20 cellular contexts compared by ENCODE assay signal in the genomic region with DNA sequence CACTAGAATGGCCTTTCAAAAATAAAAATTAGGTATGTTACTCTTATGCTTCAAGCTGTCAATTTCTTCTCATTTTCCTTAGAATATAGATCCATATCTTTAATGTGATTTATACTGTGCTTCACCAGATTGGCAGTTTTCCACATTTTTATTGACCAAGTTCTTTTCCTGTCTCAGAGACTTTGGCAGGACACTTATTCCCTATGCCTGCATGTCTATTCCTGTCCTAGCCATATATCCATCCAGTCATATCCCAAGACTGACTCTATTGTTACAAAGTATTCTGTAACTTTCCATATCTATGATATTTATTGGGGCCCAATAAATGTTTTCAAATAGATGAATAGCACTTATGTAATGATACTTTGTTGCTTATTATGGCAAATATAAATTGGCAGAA.
DNase-seq lines count a peak whose midpoint lies in the region; TF ChIP-seq lines count a peak whose summit lies in the region.
"Had no signal": no experiment of that assay in that cellular context is flagged by ENCODE, and none has a peak within 500 bp of the region (broad histone marks: within the 10 kb centered on the region; RNA-seq: fewer than 3 reads in every experiment).

No MANE protein-coding gene starts in this region.

- H3K36me3 ChIP-seq in mammary epithelial cell (ENCODE audit: insufficient read depth, low read length): no peaks in the 10 kb centered on the region
- H3K36me3 ChIP-seq: BE2C; BLaER1 treated with 17β-estradiol and CSF1 and Interleukin-3, amounts not matched to agents 10 nM and 100 nM had no signal

- CTCF ChIA-PET in mammary epithelial cell (lab: Charles Lee; ENCODE audit: low non-redundant PET): no interaction called here

- peaks cover 10% of the 10 kb centered on the region for H3K4me1 ChIP-seq in mammary epithelial cell (ENCODE audit: insufficient read depth, low read length)
- H3K4me1 ChIP-seq: A549; BE2C; BLaER1 treated with 17β-estradiol and CSF1 and Interleukin-3, amounts not matched to agents 10 nM and 100 nM had no signal

- H4K20me1 ChIP-seq in mammary epithelial cell (ENCODE audit: insufficient read depth, low read length): no peaks in the 10 kb centered on the region
- H4K20me1 ChIP-seq: BLaER1 treated with 17β-estradiol and CSF1 and Interleukin-3, amounts not matched to agents 10 nM and 100 nM had no signal

- no peak overlapping the region for H3K4me3 ChIP-seq in mammary epithelial cell (replicated peaks in 1 of 3; ENCODE audit: insufficient read depth in 1 of 3, low read depth in 2 of 3, low read length in 3 of 3)
- no peak overlapping the region for H3K4me3 ChIP-seq in epithelial cell of esophagus (ENCODE audit: low read length)
- H3K4me3 ChIP-seq in dorsolateral prefrontal cortex: no peak overlapping the region
- H3K4me3 ChIP-seq: A549; BLaER1 treated with 17β-estradiol and CSF1 and Interleukin-3, amounts not matched to agents 10 nM and 100 nM; GM23338 had no signal

- H2AFZ ChIP-seq in mammary epithelial cell (ENCODE audit: low read depth, low read length): no peak overlapping the region
- H2AFZ ChIP-seq: GM23338 had no signal

- intact Hi-C loops in mammary epithelial cell (cut with micrococcal nuclease): no loop called here
- intact Hi-C loops in dorsolateral prefrontal cortex (cut with DNase I): no loop called here

- no peaks in the 10 kb centered on the region for H3K27me3 ChIP-seq in mammary epithelial cell (ENCODE audit: insufficient read depth, low read length)
- H3K27me3 ChIP-seq in dorsolateral prefrontal cortex: no peaks in the 10 kb centered on the region
- H3K27me3 ChIP-seq: BE2C; BLaER1 treated with 17β-estradiol and CSF1 and Interleukin-3, amounts not matched to agents 10 nM and 100 nM had no signal

- peak overlapping the region; percentile 20 for H3K4me2 ChIP-seq in mammary epithelial cell (ENCODE audit: insufficient read depth, low read depth, low read length)
- H3K4me2 ChIP-seq: A549; BLaER1 treated with 17β-estradiol and CSF1 and Interleukin-3, amounts not matched to agents 10 nM and 100 nM; GM23338 had no signal

- DNase-seq in NCI-H446 (lab: John Stamatoyannopoulos, UW): peak; percentile 25 to 28
- peak; percentile 1 for DNase-seq in NCI-H69 (lab: John Stamatoyannopoulos, UW)
- DNase-seq in mammary epithelial cell: peak; percentile 32
- DNase-seq in epithelial cell of esophagus (ENCODE audit: low read depth): peak; percentile 10
- no peak for DNase-seq in NCI-H510A (lab: John Stamatoyannopoulos, UW)
- no peak for DNase-seq in kidney glomerular epithelial cell (lab: John Stamatoyannopoulos, UW)
- DNase-seq in dorsolateral prefrontal cortex: no peak
- DNase-seq: 8988T; ACHN; AML-193; BE2C; CD4-positive, alpha-beta T cell; CD8-positive, alpha-beta memory T cell; DMS 273 treated with DMSO at 0.1 percent for 48 hours; DMS79 treated with DMSO at 0.1 percent for 48 hours; GF-D8; H9 had no signal

- no peak overlapping the region for H3K27ac ChIP-seq in mammary epithelial cell (ENCODE audit: insufficient read depth, low read depth, low read length)
- H3K27ac ChIP-seq in dorsolateral prefrontal cortex: no peak overlapping the region
- H3K27ac ChIP-seq: A549; BLaER1 treated with 17β-estradiol and CSF1 and Interleukin-3, amounts not matched to agents 10 nM and 100 nM had no signal

- dilution Hi-C loops in mammary epithelial cell (cut with HindIII; ENCODE audit: low sequenced_read_pairs): no loop called here

- no TSS peak for BruUV-seq in mammary epithelial cell (replicated peaks; lab: Mats Ljungman, UMichigan)

- H3K9ac ChIP-seq in mammary epithelial cell (ENCODE audit: insufficient read depth, low read length): no peak overlapping the region
- H3K9ac ChIP-seq: BLaER1 treated with 17β-estradiol and CSF1 and Interleukin-3, amounts not matched to agents 10 nM and 100 nM had no signal

- TF ChIP-seq CTCF in mammary epithelial cell (conservative IDR thresholded peaks at IDR 0.05 in 1 of 2, IDR thresholded peaks at IDR 0.05 in 1 of 2; ENCODE audit: extremely low read depth in 1 of 2, insufficient read depth in 1 of 2, low read depth in 1 of 2, low read length in 2 of 2) (no peak), epithelial cell of esophagus (IDR thresholded peaks at IDR 0.05; ENCODE audit: insufficient read depth, low read depth, low read length, missing control alignments) (no peak), dorsolateral prefrontal cortex (IDR thresholded peaks at IDR 0.05 in 54 of 56, conservative IDR thresholded peaks at IDR 0.05 in 2 of 56; ENCODE audit: low read depth in 1 of 56, partially characterized antibody in 56 of 56) (no peak)

- H3K79me2 ChIP-seq in mammary epithelial cell (ENCODE audit: insufficient read depth, low read length): no peaks in the 10 kb centered on the region

- in situ Hi-C loops in mammary epithelial cell (cut with MboI; ENCODE audit: low sequenced_read_pairs in 2 of 2): no loop called here

- H3K9me3 ChIP-seq in mammary epithelial cell (replicated peaks; ENCODE audit: insufficient read depth, low read length): no peaks in the 10 kb centered on the region
- H3K9me3 ChIP-seq: A549, BE2C had no signal

Comparison
In these comparisons a context has a peak if more than half of its experiments do, and no peak if none do; other contexts are left out.
1. DNase-seq: peak in NCI-H446 (2 of 2), NCI-H69 (single experiment), mammary epithelial cell (single experiment) and epithelial cell of esophagus (single experiment); none in NCI-H510A (single experiment), kidney glomerular epithelial cell (single experiment) and dorsolateral prefrontal cortex (0 of 10).